9 cellular contexts compared by ENCODE assay signal in the genomic region with DNA sequence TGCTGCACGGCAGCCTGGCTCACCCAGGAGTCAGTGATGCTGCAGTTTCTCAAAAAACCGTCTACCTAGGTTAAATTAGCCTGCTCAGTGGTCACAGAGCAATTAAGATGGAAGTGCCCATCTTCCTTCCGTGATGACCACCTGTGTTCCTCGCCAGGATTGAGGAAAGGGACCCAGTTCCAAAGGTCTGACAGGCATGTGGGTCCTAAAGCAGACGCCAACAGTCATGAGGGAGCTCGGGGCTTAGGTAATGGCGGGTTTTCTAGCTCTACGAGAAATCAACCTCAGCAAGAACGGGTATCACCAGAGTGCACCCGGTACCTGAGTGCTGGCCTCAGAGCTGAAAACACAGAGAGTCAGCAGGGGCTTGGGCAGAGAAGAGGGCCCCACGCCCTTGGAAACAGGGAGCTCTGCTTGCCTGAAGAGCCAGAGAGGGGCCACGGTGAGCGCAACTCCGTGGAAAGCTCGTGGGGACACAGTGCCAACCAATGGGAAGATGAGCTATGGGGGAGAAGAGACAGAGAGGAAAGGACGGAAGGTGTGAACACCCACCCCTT. TPM values are rescaled to one million over a fixed set of nuclear protein-coding genes. Genes with fewer than 3 reads are reported as not detected.
DNase-seq lines count a peak whose midpoint lies in the region; ATAC-seq lines count a peak whose summit lies in the region.
"Had no signal": no experiment of that assay in that cellular context is flagged by ENCODE, and none has a peak within 500 bp of the region (broad histone marks: within the 10 kb centered on the region; RNA-seq: fewer than 3 reads in every experiment).

No MANE protein-coding gene starts in this region.

- no peak for DNase-seq in activated CD4-positive, alpha-beta memory T cell treated with anti-CD3 and anti-CD28 coated beads for 36 hours
- no peak for DNase-seq in activated CD4-positive, alpha-beta memory T cell treated with anti-CD3 and anti-CD28 coated beads, Interleukin-2, amount 10 ng/mL, durations not matched to agents 7 days and 5 days
- DNase-seq in T-helper 17 cell: no peak
- DNase-seq in globus pallidus (ENCODE audit: low spot score): no peak
- DNase-seq in stimulated activated naive CD4-positive, alpha-beta T cell treated with Interleukin-2 at 50 U/mL for 16 hours (lab: John Stamatoyannopoulos, UW): no peak

- H3K27ac ChIP-seq in iPS-18a (ENCODE audit: low read length): no peak overlapping the region
- H3K27ac ChIP-seq: cardiac muscle cell had no signal

- peak overlapping the region; percentile 37 for H3K4me3 Mint-ChIP-seq in activated CD4-positive, alpha-beta memory T cell treated with anti-CD3 and anti-CD28 coated beads for 36 hours
- no peak overlapping the region for H3K4me3 Mint-ChIP-seq in activated CD4-positive, alpha-beta memory T cell treated with anti-CD3 and anti-CD28 coated beads, Interleukin-2, amount 10 ng/mL, durations not matched to agents 7 days and 5 days
- H3K4me3 Mint-ChIP-seq in T-helper 17 cell: peak overlapping the region; percentile 68
- peak overlapping the region; percentile 65 for H3K4me3 Mint-ChIP-seq in stimulated activated memory B cell treated with anti-CD40 and anti-IgM and Interleukin-4, amounts not matched to agents 10 μg/mL and 1 μg/mL and 100 μg/mL, for 72 hours

- POLR2A ChIA-PET in activated CD4-positive, alpha-beta memory T cell treated with anti-CD3 and anti-CD28 coated beads for 36 hours (lab: Charles Lee): interaction anchor here (1.0 to 3.3 kb wide), 2 partner anchors 14 to 103 kb away, joined by 3 to 18 read pairs; no protein-coding TSS in a partner anchor
- POLR2A ChIA-PET in activated CD4-positive, alpha-beta memory T cell treated with anti-CD3 and anti-CD28 coated beads, Interleukin-2, amount 10 ng/mL, durations not matched to agents 7 days and 5 days (lab: Charles Lee): interaction anchor here (1.0 to 3.8 kb wide), 8 partner anchors 11 to 182 kb away, joined by 3 to 41 read pairs (median 6); no protein-coding TSS in a partner anchor

- H3K27ac Mint-ChIP-seq in activated CD4-positive, alpha-beta memory T cell treated with anti-CD3 and anti-CD28 coated beads for 36 hours: peak overlapping the region; percentile 77
- no peak overlapping the region for H3K27ac Mint-ChIP-seq in activated CD4-positive, alpha-beta memory T cell treated with anti-CD3 and anti-CD28 coated beads, Interleukin-2, amount 10 ng/mL, durations not matched to agents 7 days and 5 days
- peak overlapping the region; percentile 53 for H3K27ac Mint-ChIP-seq in T-helper 17 cell
- peak overlapping the region; percentile 96 for H3K27ac Mint-ChIP-seq in stimulated activated memory B cell treated with anti-CD40 and anti-IgM and Interleukin-4, amounts not matched to agents 10 μg/mL and 1 μg/mL and 100 μg/mL, for 72 hours

- ATAC-seq in T-helper 17 cell (no peak), GM19452 (IDR thresholded peaks at IDR 0.05; ENCODE audit: unreplicated experiment) (no peak)
- no peak for ATAC-seq in stimulated activated memory B cell treated with anti-CD40 and anti-IgM and Interleukin-4, amounts not matched to agents 10 μg/mL and 1 μg/mL and 100 μg/mL, for 72 hours

- H3K36me3 Mint-ChIP-seq in activated CD4-positive, alpha-beta memory T cell treated with anti-CD3 and anti-CD28 coated beads for 36 hours: peaks cover 12% of the 10 kb centered on the region
- H3K36me3 Mint-ChIP-seq in activated CD4-positive, alpha-beta memory T cell treated with anti-CD3 and anti-CD28 coated beads, Interleukin-2, amount 10 ng/mL, durations not matched to agents 7 days and 5 days (ENCODE audit: low read depth): peaks cover 25% of the 10 kb centered on the region
- peaks cover 2% of the 10 kb centered on the region for H3K36me3 Mint-ChIP-seq in T-helper 17 cell (ENCODE audit: low read depth)
- no peaks in the 10 kb centered on the region for H3K36me3 Mint-ChIP-seq in stimulated activated memory B cell treated with anti-CD40 and anti-IgM and Interleukin-4, amounts not matched to agents 10 μg/mL and 1 μg/mL and 100 μg/mL, for 72 hours

- H3K36me3 ChIP-seq in iPS-18a (ENCODE audit: control insufficient read depth, low read depth, low read length): no peaks in the 10 kb centered on the region
- H3K36me3 ChIP-seq: cardiac muscle cell had no signal

- CTCF ChIA-PET in activated CD4-positive, alpha-beta memory T cell treated with anti-CD3 and anti-CD28 coated beads for 36 hours (lab: Charles Lee): interaction anchor here (0.7 to 4.0 kb wide), 30 partner anchors 8 to 198 kb away, joined by 3 to 83 read pairs (median 4); a partner anchor contains a TSS
- CTCF ChIA-PET in activated CD4-positive, alpha-beta memory T cell treated with anti-CD3 and anti-CD28 coated beads, Interleukin-2, amount 10 ng/mL, durations not matched to agents 7 days and 5 days (lab: Charles Lee): interaction anchor here (0.8 to 11.1 kb wide), 19 partner anchors 10 to 401 kb away, joined by 3 to 131 read pairs (median 6); a partner anchor contains a TSS

- peaks cover 14% of the 10 kb centered on the region for H3K27me3 ChIP-seq in iPS-18a (ENCODE audit: control insufficient read depth, insufficient read depth, low read length)
- H3K27me3 ChIP-seq: cardiac muscle cell had no signal

- intact Hi-C loops in activated CD4-positive, alpha-beta memory T cell treated with anti-CD3 and anti-CD28 coated beads for 36 hours (cut with micrococcal nuclease): loop anchor here (2.0 to 5.0 kb wide), 3 partner anchors 34 to 103 kb away; a partner anchor contains a TSS

- H3K9me3 ChIP-seq in T-helper 17 cell (ENCODE audit: control insufficient read depth, low read length, poor library complexity, severe bottlenecking) (no peaks in the 10 kb centered on the region), iPS-18a (ENCODE audit: control insufficient read depth, low read depth, low read length) (no peaks in the 10 kb centered on the region)

- H3K4me1 Mint-ChIP-seq in activated CD4-positive, alpha-beta memory T cell treated with anti-CD3 and anti-CD28 coated beads for 36 hours (ENCODE audit: low read depth): peaks cover 27% of the 10 kb centered on the region
- H3K4me1 Mint-ChIP-seq in activated CD4-positive, alpha-beta memory T cell treated with anti-CD3 and anti-CD28 coated beads, Interleukin-2, amount 10 ng/mL, durations not matched to agents 7 days and 5 days: peaks cover 28% of the 10 kb centered on the region
- peaks cover 28% of the 10 kb centered on the region for H3K4me1 Mint-ChIP-seq in T-helper 17 cell
- peaks cover 49% of the 10 kb centered on the region for H3K4me1 Mint-ChIP-seq in stimulated activated memory B cell treated with anti-CD40 and anti-IgM and Interleukin-4, amounts not matched to agents 10 μg/mL and 1 μg/mL and 100 μg/mL, for 72 hours

- peaks cover 11% of the 10 kb centered on the region for H3K9me3 Mint-ChIP-seq in activated CD4-positive, alpha-beta memory T cell treated with anti-CD3 and anti-CD28 coated beads for 36 hours
- H3K9me3 Mint-ChIP-seq in activated CD4-positive, alpha-beta memory T cell treated with anti-CD3 and anti-CD28 coated beads, Interleukin-2, amount 10 ng/mL, durations not matched to agents 7 days and 5 days: no peaks in the 10 kb centered on the region
- no peaks in the 10 kb centered on the region for H3K9me3 Mint-ChIP-seq in stimulated activated memory B cell treated with anti-CD40 and anti-IgM and Interleukin-4, amounts not matched to agents 10 μg/mL and 1 μg/mL and 100 μg/mL, for 72 hours

- H3K4me1 ChIP-seq in iPS-18a (ENCODE audit: control insufficient read depth, low read depth, low read length): peaks cover 8% of the 10 kb centered on the region

- peak overlapping the region; percentile 20 for H3K4me3 ChIP-seq in iPS-18a (ENCODE audit: low read length)
- H3K4me3 ChIP-seq: cardiac muscle cell had no signal

- H3K9ac ChIP-seq in iPS-18a (ENCODE audit: low read length): no peak overlapping the region

- no peaks in the 10 kb centered on the region for H3K27me3 Mint-ChIP-seq in activated CD4-positive, alpha-beta memory T cell treated with anti-CD3 and anti-CD28 coated beads for 36 hours
- H3K27me3 Mint-ChIP-seq in activated CD4-positive, alpha-beta memory T cell treated with anti-CD3 and anti-CD28 coated beads, Interleukin-2, amount 10 ng/mL, durations not matched to agents 7 days and 5 days: no peaks in the 10 kb centered on the region
- H3K27me3 Mint-ChIP-seq in T-helper 17 cell: no peaks in the 10 kb centered on the region
- H3K27me3 Mint-ChIP-seq in stimulated activated memory B cell treated with anti-CD40 and anti-IgM and Interleukin-4, amounts not matched to agents 10 μg/mL and 1 μg/mL and 100 μg/mL, for 72 hours: no peaks in the 10 kb centered on the region

RNA-seq across cellular contexts. Expression of a gene that starts 34.3 kb away (rescaled TPM):
- total RNA-seq in activated CD4-positive, alpha-beta memory T cell treated with anti-CD3 and anti-CD28 coated beads for 36 hours: 10 to 100 TPM; 52.0 to 52.5 TPM
- 10 to 100 TPM; 43.2 to 45.5 TPM for total RNA-seq in activated CD4-positive, alpha-beta memory T cell treated with anti-CD3 and anti-CD28 coated beads, Interleukin-2, amount 10 ng/mL, durations not matched to agents 7 days and 5 days
- 10 to 100 TPM; 62.8 to 67.6 TPM for total RNA-seq in T-helper 17 cell
